1 cellular context compared by ENCODE assay signal in the genomic region with DNA sequence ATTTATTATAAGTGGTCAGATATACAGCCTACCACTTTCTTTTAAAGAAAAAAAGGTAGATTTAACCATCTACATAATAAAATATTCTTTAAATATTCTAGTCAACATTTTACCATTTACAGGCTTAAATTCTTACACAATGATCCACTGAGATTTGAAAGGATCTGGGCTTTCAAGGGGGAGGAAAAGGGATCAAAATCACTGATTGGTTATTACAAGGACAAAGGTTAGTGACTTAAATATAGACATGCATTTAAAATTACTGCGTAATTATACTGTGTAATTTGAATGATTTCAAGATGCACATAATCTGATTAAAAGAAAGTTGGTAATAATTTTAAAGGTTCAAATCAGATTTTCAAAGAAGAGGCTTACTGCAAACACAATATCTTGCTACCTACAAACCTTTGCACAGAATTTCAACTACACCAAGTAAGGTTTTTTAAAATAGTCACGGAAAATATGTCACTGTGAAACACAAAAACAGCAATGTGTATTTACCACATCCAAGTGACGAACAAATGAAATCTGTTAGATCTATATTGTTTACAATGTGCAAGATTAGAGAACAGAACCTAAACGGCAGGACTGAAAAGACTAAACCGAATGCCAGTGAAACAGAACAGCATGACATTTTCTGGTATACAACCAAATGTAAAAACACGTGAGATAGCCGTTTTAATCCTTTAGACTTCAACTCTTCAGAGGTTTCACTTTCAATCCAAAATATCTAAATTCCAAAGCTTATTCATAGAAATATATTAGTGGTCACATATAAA.
TF ChIP-seq lines count a peak whose summit lies in the region.

No MANE protein-coding gene starts in this region.

TF ChIP-seq in GM23338, 12 proteins besides CTCF, POLR2A, EP300 and RAD21 (continued from another document):
- TF ChIP-seq, protein P1, sequence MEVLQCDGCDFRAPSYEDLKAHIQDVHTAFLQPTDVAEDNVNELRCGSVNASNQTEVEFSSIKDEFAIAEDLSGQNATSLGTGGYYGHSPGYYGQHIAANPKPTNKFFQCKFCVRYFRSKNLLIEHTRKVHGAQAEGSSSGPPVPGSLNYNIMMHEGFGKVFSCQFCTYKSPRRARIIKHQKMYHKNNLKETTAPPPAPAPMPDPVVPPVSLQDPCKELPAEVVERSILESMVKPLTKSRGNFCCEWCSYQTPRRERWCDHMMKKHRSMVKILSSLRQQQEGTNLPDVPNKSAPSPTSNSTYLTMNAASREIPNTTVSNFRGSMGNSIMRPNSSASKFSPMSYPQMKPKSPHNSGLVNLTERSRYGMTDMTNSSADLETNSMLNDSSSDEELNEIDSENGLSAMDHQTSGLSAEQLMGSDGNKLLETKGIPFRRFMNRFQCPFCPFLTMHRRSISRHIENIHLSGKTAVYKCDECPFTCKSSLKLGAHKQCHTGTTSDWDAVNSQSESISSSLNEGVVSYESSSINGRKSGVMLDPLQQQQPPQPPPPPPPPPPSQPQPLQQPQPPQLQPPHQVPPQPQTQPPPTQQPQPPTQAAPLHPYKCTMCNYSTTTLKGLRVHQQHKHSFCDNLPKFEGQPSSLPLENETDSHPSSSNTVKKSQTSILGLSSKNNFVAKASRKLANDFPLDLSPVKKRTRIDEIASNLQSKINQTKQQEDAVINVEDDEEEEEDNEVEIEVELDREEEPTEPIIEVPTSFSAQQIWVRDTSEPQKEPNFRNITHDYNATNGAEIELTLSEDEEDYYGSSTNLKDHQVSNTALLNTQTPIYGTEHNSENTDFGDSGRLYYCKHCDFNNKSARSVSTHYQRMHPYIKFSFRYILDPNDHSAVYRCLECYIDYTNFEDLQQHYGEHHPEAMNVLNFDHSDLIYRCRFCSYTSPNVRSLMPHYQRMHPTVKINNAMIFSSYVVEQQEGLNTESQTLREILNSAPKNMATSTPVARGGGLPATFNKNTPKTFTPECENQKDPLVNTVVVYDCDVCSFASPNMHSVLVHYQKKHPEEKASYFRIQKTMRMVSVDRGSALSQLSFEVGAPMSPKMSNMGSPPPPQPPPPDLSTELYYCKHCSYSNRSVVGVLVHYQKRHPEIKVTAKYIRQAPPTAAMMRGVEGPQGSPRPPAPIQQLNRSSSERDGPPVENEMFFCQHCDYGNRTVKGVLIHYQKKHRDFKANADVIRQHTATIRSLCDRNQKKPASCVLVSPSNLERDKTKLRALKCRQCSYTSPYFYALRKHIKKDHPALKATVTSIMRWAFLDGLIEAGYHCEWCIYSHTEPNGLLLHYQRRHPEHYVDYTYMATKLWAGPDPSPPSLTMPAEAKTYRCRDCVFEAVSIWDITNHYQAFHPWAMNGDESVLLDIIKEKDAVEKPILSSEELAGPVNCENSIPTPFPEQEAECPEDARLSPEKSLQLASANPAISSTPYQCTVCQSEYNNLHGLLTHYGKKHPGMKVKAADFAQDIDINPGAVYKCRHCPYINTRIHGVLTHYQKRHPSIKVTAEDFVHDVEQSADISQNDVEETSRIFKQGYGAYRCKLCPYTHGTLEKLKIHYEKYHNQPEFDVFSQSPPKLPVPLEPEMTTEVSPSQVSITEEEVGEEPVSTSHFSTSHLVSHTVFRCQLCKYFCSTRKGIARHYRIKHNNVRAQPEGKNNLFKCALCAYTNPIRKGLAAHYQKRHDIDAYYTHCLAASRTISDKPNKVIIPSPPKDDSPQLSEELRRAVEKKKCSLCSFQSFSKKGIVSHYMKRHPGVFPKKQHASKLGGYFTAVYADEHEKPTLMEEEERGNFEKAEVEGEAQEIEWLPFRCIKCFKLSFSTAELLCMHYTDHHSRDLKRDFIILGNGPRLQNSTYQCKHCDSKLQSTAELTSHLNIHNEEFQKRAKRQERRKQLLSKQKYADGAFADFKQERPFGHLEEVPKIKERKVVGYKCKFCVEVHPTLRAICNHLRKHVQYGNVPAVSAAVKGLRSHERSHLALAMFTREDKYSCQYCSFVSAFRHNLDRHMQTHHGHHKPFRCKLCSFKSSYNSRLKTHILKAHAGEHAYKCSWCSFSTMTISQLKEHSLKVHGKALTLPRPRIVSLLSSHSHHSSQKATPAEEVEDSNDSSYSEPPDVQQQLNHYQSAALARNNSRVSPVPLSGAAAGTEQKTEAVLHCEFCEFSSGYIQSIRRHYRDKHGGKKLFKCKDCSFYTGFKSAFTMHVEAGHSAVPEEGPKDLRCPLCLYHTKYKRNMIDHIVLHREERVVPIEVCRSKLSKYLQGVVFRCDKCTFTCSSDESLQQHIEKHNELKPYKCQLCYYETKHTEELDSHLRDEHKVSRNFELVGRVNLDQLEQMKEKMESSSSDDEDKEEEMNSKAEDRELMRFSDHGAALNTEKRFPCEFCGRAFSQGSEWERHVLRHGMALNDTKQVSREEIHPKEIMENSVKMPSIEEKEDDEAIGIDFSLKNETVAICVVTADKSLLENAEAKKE (CRISPR knock-in tag; IDR thresholded peaks at IDR 0.05) = no peak
- TF ChIP-seq, protein P2, sequence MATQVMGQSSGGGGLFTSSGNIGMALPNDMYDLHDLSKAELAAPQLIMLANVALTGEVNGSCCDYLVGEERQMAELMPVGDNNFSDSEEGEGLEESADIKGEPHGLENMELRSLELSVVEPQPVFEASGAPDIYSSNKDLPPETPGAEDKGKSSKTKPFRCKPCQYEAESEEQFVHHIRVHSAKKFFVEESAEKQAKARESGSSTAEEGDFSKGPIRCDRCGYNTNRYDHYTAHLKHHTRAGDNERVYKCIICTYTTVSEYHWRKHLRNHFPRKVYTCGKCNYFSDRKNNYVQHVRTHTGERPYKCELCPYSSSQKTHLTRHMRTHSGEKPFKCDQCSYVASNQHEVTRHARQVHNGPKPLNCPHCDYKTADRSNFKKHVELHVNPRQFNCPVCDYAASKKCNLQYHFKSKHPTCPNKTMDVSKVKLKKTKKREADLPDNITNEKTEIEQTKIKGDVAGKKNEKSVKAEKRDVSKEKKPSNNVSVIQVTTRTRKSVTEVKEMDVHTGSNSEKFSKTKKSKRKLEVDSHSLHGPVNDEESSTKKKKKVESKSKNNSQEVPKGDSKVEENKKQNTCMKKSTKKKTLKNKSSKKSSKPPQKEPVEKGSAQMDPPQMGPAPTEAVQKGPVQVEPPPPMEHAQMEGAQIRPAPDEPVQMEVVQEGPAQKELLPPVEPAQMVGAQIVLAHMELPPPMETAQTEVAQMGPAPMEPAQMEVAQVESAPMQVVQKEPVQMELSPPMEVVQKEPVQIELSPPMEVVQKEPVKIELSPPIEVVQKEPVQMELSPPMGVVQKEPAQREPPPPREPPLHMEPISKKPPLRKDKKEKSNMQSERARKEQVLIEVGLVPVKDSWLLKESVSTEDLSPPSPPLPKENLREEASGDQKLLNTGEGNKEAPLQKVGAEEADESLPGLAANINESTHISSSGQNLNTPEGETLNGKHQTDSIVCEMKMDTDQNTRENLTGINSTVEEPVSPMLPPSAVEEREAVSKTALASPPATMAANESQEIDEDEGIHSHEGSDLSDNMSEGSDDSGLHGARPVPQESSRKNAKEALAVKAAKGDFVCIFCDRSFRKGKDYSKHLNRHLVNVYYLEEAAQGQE (IDR thresholded peaks at IDR 0.05; ENCODE audit: unreplicated experiment) = no peak
- TF ChIP-seq EZH2 (IDR thresholded peaks at IDR 0.05; ENCODE audit: low read depth, unreplicated experiment) = no peak
- no peak for TF ChIP-seq STAT1 (IDR thresholded peaks at IDR 0.05; ENCODE audit: unreplicated experiment)
- no peak for TF ChIP-seq ZNF114 (CRISPR knock-in tag; IDR thresholded peaks at IDR 0.05)
TF ChIP-seq in GM23338: peak in this region for 0.
